10 cellular contexts compared by ENCODE assay signal in the genomic region with DNA sequence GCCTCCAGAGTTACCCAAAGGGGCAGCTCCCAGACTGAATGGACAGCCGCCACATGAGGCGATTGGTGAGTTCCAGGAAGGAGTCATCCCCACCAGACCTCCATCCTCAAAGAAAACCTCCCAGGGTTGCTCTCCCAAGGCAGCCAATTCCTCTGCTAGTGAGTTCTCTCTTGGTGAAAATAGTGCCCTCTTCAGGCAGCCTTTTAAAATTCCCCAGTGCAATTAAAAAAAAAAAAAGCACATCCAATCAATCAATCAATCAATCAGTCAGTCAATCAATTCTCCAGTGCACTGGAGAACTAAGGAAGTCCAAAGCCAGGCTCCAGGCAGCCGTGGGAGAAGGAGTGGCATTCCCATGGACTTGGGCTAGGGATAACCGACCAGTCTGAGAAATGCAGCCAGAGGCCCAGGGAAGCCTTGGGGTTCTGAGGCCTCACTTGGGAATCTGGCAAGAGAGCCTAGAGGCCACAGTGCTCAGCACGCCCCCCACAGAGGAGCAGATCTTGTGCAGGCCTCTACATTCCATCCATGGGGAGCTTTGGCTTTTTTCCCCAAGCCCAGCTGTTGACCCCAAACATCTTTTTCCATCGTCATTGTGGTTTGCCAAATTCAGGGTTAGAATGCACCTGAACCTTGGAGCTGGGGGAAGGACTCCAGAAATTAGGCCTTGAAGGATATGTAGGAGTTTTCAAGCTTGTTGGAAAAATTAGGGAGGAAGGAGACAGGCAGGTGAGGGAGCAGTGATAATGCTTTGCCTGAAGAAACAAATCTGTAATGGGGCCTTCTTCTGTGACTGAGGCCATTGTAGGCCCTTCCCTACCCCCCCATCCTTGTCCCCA. TPM values are rescaled to one million over a fixed set of nuclear protein-coding genes. Genes with fewer than 3 reads are reported as not detected.
DNase-seq lines count a peak whose midpoint lies in the region; ATAC-seq and TF ChIP-seq lines count a peak whose summit lies in the region.
"Had no signal": no experiment of that assay in that cellular context is flagged by ENCODE, and none has a peak within 500 bp of the region (broad histone marks: within the 10 kb centered on the region; RNA-seq: fewer than 3 reads in every experiment).

No MANE protein-coding gene starts in this region.

- peak in 1 of 2 donors; percentile 56 for DNase-seq in cardiac muscle cell (ENCODE audit: low read depth in 1 of 2, low spot score in 1 of 2)
- no peak for DNase-seq in heart right ventricle
- no peak for DNase-seq in Peyer's patch
- no peak for DNase-seq in esophagus squamous epithelium (lab: John Stamatoyannopoulos, UW)
- DNase-seq in upper lobe of right lung: peak; percentile 43
- DNase-seq in activated CD4-positive, alpha-beta T cell treated with anti-CD3 and anti-CD28 coated beads for 48 hours: no peak
- DNase-seq: cortex of kidney had no signal

- no peak overlapping the region for H3K4me3 ChIP-seq in cardiac muscle cell
- no peak overlapping the region for H3K4me3 ChIP-seq in heart right ventricle
- H3K4me3 ChIP-seq in Peyer's patch: no peak overlapping the region
- no peak overlapping the region for H3K4me3 ChIP-seq in esophagus squamous epithelium
- H3K4me3 ChIP-seq in upper lobe of right lung: no peak overlapping the region

- peaks cover 25% of the 10 kb centered on the region for H3K27me3 ChIP-seq in cardiac muscle cell
- peaks cover 0 to 32% (median 23%) of the 10 kb centered on the region in 7 donors for H3K27me3 ChIP-seq in heart right ventricle
- no peaks in the 10 kb centered on the region for H3K27me3 ChIP-seq in Peyer's patch
- peaks cover 0 to 40% (median 5%) of the 10 kb centered on the region in 4 donors for H3K27me3 ChIP-seq in esophagus squamous epithelium
- H3K27me3 ChIP-seq in upper lobe of right lung: no peaks in the 10 kb centered on the region

- WGBS in heart right ventricle, 2 donors: 83 to 89% methylated on average over 6 of the region's 6 CpGs
- 50 to 71% methylated on average over 1 to 4 of the region's 6 CpGs for WGBS in esophagus squamous epithelium, 2 donors

- H3K9me3 ChIP-seq in cardiac muscle cell (ENCODE audit: low read depth): no peaks in the 10 kb centered on the region
- peaks cover 0 to 3% (median 0%) of the 10 kb centered on the region in 11 donors for H3K9me3 ChIP-seq in heart right ventricle
- no peaks in the 10 kb centered on the region for H3K9me3 ChIP-seq in Peyer's patch
- H3K9me3 ChIP-seq in esophagus squamous epithelium: no peaks in the 10 kb centered on the region
- no peaks in the 10 kb centered on the region for H3K9me3 ChIP-seq in upper lobe of right lung

- H3K27ac ChIP-seq in cardiac muscle cell (no peak overlapping the region), heart right ventricle (peak overlapping the region in 1 of 10 donors; percentile 59), Peyer's patch (peak overlapping the region in 3 of 4 donors; percentile 21 to 73 (median 67)), esophagus squamous epithelium (peak overlapping the region; percentile 49 to 66 (median 60)), upper lobe of right lung (no peak overlapping the region)
- H3K27ac ChIP-seq: HL-60 had no signal

- ATAC-seq in heart right ventricle (no peak), upper lobe of right lung (no peak), HG02938 (IDR thresholded peaks at IDR 0.05; ENCODE audit: unreplicated experiment) (no peak), HG03342 (IDR thresholded peaks at IDR 0.05; ENCODE audit: unreplicated experiment) (no peak)

- intact Hi-C loops in heart right ventricle (cut with DNase I): no loop called here
- intact Hi-C loops in esophagus squamous epithelium (cut with DNase I): no loop called here
- intact Hi-C loops in upper lobe of right lung (cut with DNase I): no loop called here

- no peaks in the 10 kb centered on the region for H3K36me3 ChIP-seq in cardiac muscle cell
- H3K36me3 ChIP-seq in heart right ventricle: no peaks in the 10 kb centered on the region
- no peaks in the 10 kb centered on the region for H3K36me3 ChIP-seq in Peyer's patch
- H3K36me3 ChIP-seq in esophagus squamous epithelium: no peaks in the 10 kb centered on the region
- H3K36me3 ChIP-seq in upper lobe of right lung: no peaks in the 10 kb centered on the region

- TF ChIP-seq CTCF in cardiac muscle cell (IDR thresholded peaks at IDR 0.05; ENCODE audit: low read depth, low read length) (peak; percentile 27), heart right ventricle (IDR thresholded peaks at IDR 0.05) (no peak), Peyer's patch (IDR thresholded peaks at IDR 0.05) (peak in 2 of 6 experiments; percentile 9 to 19), esophagus squamous epithelium (IDR thresholded peaks at IDR 0.05) (peak in 2 of 6 experiments; percentile 8 to 31), upper lobe of right lung (IDR thresholded peaks at IDR 0.05) (peak; percentile 15)

- TF ChIP-seq POLR2A in Peyer's patch (IDR thresholded peaks at IDR 0.05) (no peak), esophagus squamous epithelium (IDR thresholded peaks at IDR 0.05) (no peak)

- H3K4me1 ChIP-seq in cardiac muscle cell (ENCODE audit: low read depth): no peaks in the 10 kb centered on the region
- H3K4me1 ChIP-seq in heart right ventricle: peaks cover 0 to 19% (median 11%) of the 10 kb centered on the region in 9 donors
- H3K4me1 ChIP-seq in Peyer's patch: peaks cover 0 to 34% (median 5%) of the 10 kb centered on the region in 4 donors
- H3K4me1 ChIP-seq in esophagus squamous epithelium: peaks cover 10 to 33% (median 16%) of the 10 kb centered on the region in 3 donors
- H3K4me1 ChIP-seq in upper lobe of right lung: peaks cover 13% of the 10 kb centered on the region

RNA-seq across cellular contexts. Expression of a gene that starts 4.8 kb away (rescaled TPM):
- total RNA-seq in cardiac muscle cell (0.25 and 0.39 TPM in 2 replicates), heart right ventricle (under 1 TPM; 0.32 to 0.97 (median 0.60) TPM), Peyer's patch (10 to 100 TPM; 19.4 to 30.5 (median 24.5) TPM), esophagus squamous epithelium (10 to 100 TPM in 3 of 4 donors, 1 to 10 TPM in 1; 6.4 to 39.8 (median 14.4) TPM), upper lobe of right lung (37.9 TPM)
- polyA plus RNA-seq in cardiac muscle cell (0.18 and 1.3 TPM in 2 replicates), heart right ventricle (1 to 10 TPM in 1 of 2 donors, under 1 TPM in 1; 0.52 to 1.0 TPM)

Comparison
In these comparisons a context has a peak if more than half of its experiments do, and no peak if none do; other contexts are left out.
1. CTCF ChIP-seq: peak in cardiac muscle cell (single experiment) and upper lobe of right lung (single experiment); none in heart right ventricle (0 of 9).
2. H3K27ac ChIP-seq: peak in Peyer's patch (3 of 4) and esophagus squamous epithelium (4 of 4); none in cardiac muscle cell (single experiment) and upper lobe of right lung (single experiment).